Comparison of ENCODE assay signal across 22 cellular contexts in genomic region chr15:22941179-22941578, GRCh38.
"Had no signal": no experiment of that assay in that cellular context is flagged by ENCODE, and none has a peak within 500 bp of the region (broad histone marks: within the 10 kb centered on the region; RNA-seq: fewer than 3 reads in every experiment).

No MANE protein-coding gene starts in this region.

- H3K4me1 ChIP-seq: lower lobe of right lung had no signal

- DNase-seq: dermis blood vessel endothelial cell; dorsolateral prefrontal cortex; effector CD4-positive, alpha-beta T cell; effector memory CD4-positive, alpha-beta T cell; foreskin keratinocyte; heart left ventricle; hypothalamus; immature natural killer cell; islet precursor cell; kidney; kidney glomerular epithelial cell; left colon; left ventricle myocardium superior; lower lobe of right lung; mesenchymal stem cell; mucosa of descending colon had no signal

- H3K4me2 ChIP-seq: hepatocyte had no signal

- ATAC-seq: foreskin keratinocyte, gastroesophageal sphincter, heart left ventricle, left colon, left lobe of liver, left ventricle myocardium superior, lower lobe of right lung, mucosa of descending colon had no signal

- H2AFZ ChIP-seq: hepatocyte had no signal

- H3K9me3 ChIP-seq: esophagus muscularis mucosa, gastroesophageal sphincter, heart left ventricle, lower lobe of right lung, mucosa of descending colon had no signal

- H3K27ac ChIP-seq: coronary artery, esophagus muscularis mucosa, foreskin keratinocyte, gastroesophageal sphincter, heart left ventricle, hepatocyte, lower lobe of right lung had no signal

- H3K4me1 Mint-ChIP-seq: immature natural killer cell, mesothelial cell of epicardium had no signal

- H3K27ac Mint-ChIP-seq: immature natural killer cell, mesothelial cell of epicardium had no signal

- H3K9me3 Mint-ChIP-seq: immature natural killer cell, mesothelial cell of epicardium had no signal

- H3K4me3 Mint-ChIP-seq: immature natural killer cell, mesothelial cell of epicardium had no signal

- H3K27me3 ChIP-seq: dorsolateral prefrontal cortex, esophagus muscularis mucosa, foreskin keratinocyte, gastroesophageal sphincter, heart left ventricle, hepatocyte had no signal

- H3K4me3 ChIP-seq: coronary artery, dorsolateral prefrontal cortex, esophagus muscularis mucosa, gastroesophageal sphincter, heart left ventricle, hepatocyte, lower lobe of right lung, mucosa of descending colon had no signal
